ENCODE assay signal across 1 cellular context in genomic region chr3:52453496-52454234, GRCh38.
TF ChIP-seq lines count a peak whose summit lies in the region.

Gene TNNC1, minus strand, starts transcription at chr3:52454041. Its CDS starts 26 bp downstream, at chr3:52454015.

TF ChIP-seq in H1, 55 proteins besides CTCF, POLR2A, EP300 and RAD21:
- no peak for TF ChIP-seq POU5F1 (IDR thresholded peaks at IDR 0.05; ENCODE audit: low read depth, low read length)
- peak; percentile 69 for TF ChIP-seq TEAD4 (IDR thresholded peaks at IDR 0.05; ENCODE audit: low read depth, low read length)
- TF ChIP-seq HDAC6 (IDR thresholded peaks at IDR 0.05; ENCODE audit: low read depth, low read length): no peak
- TF ChIP-seq NANOG (IDR thresholded peaks at IDR 0.05; ENCODE audit: insufficient read depth, low read depth, low read length, poor library complexity, severe bottlenecking): no peak
